In genomic region chr12:54426690-54427089, GRCh38 we compare ENCODE assay signal across 34 cellular contexts. TPM values are rescaled to one million over a fixed set of nuclear protein-coding genes. Genes with fewer than 3 reads are reported as not detected.
A peak's percentile ranks its signal among the peaks of the same experiment; 100 is the strongest.
DNase-seq lines count a peak whose midpoint lies in the region; ATAC-seq and TF ChIP-seq lines count a peak whose summit lies in the region.
"Had no signal": no experiment of that assay in that cellular context is flagged by ENCODE, and none has a peak within 500 bp of the region (broad histone marks: within the 10 kb centered on the region; RNA-seq: fewer than 3 reads in every experiment).

No MANE protein-coding gene starts in this region.

- H3K27me3 ChIP-seq in muscle layer of colon (ENCODE audit: control insufficient read depth in 1 of 2, insufficient read depth in 2 of 2, low read length in 2 of 2) (no peaks in the 10 kb centered on the region), transverse colon (peaks cover 8% of the 10 kb centered on the region)
- H3K27me3 ChIP-seq: foreskin keratinocyte, left lung, right lobe of liver had no signal

- H3K9me3 ChIP-seq in HEK293 (ENCODE audit: control insufficient read depth, insufficient read depth, low read depth, low read length) = no peaks in the 10 kb centered on the region
- no peaks in the 10 kb centered on the region for H3K9me3 ChIP-seq in muscle layer of colon (ENCODE audit: low read length)
- H3K9me3 ChIP-seq in transverse colon = no peaks in the 10 kb centered on the region
- no peaks in the 10 kb centered on the region for H3K9me3 ChIP-seq in mucosa of descending colon
- H3K9me3 ChIP-seq: left lung, right lobe of liver had no signal

- ATAC-seq in mucosa of descending colon = no peak
- ATAC-seq: activated T-cell treated with anti-CD3 and anti-CD28 coated beads, Interleukin-2, amount 50 U/mL, for 72 hours; foreskin keratinocyte; HCT116; left lung; Panc1; right lobe of liver; stimulated activated effector memory CD8-positive, alpha-beta T cell treated with anti-CD3 and anti-CD28 coated beads, Interleukin-12 subunit alpha, Interleukin-12 subunit beta, amount 100 ng/mL, for 72 hours; WTC11 had no signal

- peaks cover 5% of the 10 kb centered on the region for H3K36me3 Mint-ChIP-seq in endothelial cell (ENCODE audit: low read depth, unreplicated experiment)
- H3K36me3 Mint-ChIP-seq: stimulated activated effector memory CD8-positive, alpha-beta T cell treated with anti-CD3 and anti-CD28 coated beads, Interleukin-12 subunit alpha, Interleukin-12 subunit beta, amount 100 ng/mL, for 72 hours; WTC11 had no signal

- POLR2A ChIA-PET in HEK293 (lab: Yijun Ruan, JAX) = no interaction called here

- H3K4me1 ChIP-seq in HEK293 (ENCODE audit: control insufficient read depth, insufficient read depth, low read length) (peaks cover 5% of the 10 kb centered on the region), muscle layer of colon (ENCODE audit: insufficient read depth, low read length) (peaks cover 73% of the 10 kb centered on the region), transverse colon (peaks cover 12 to 78% (median 21%) of the 10 kb centered on the region in 4 donors), mucosa of descending colon (ENCODE audit: low read depth) (peaks cover 2% of the 10 kb centered on the region)

- DNase-seq in endothelial cell (ENCODE audit: low spot score) (no peak), transverse colon (no peak), SW 1271 (lab: John Stamatoyannopoulos, UW) (no peak), mucosa of descending colon (no peak), retina (no peak)
- DNase-seq: activated CD4-positive, alpha-beta T cell treated with anti-CD3 and anti-CD28 coated beads, Interleukin-2, amount 50 U/mL, for 1 hour; activated naive CD4-positive, alpha-beta T cell treated with anti-CD3 and anti-CD28 coated beads for 36 hours; activated T-cell treated with anti-CD3 and anti-CD28 coated beads, Interleukin-2, amount 50 U/mL, for 72 hours; amniotic stem cell; Calu3; DND-41; effector CD4-positive, alpha-beta T cell; erythroblast; foreskin keratinocyte; left lung; NCI-H1436; NCI-H2081 treated with DMSO at 0.1 percent for 48 hours; NCI-H226; NCI-H69; nephron progenitor cell; right lobe of liver; stimulated activated CD4-positive, alpha-beta T cell treated with anti-CD3 and anti-CD28 coated beads, Interleukin-4, amount 100 ng/mL, for 24 hours had no signal

- peak overlapping the region; percentile 99 for H3K27ac Mint-ChIP-seq in endothelial cell (ENCODE audit: unreplicated experiment)
- H3K27ac Mint-ChIP-seq: activated naive CD4-positive, alpha-beta T cell treated with anti-CD3 and anti-CD28 coated beads for 36 hours; activated T-cell treated with anti-CD3 and anti-CD28 coated beads, Interleukin-2, amount 50 U/mL, for 72 hours; nephron progenitor cell; WTC11 had no signal

- in situ Hi-C loops in transverse colon (cut with MboI; ENCODE audit: low pct_ligation_motif_present in 1 of 4, low pct_unique_long_range_greater_than_20kb in 1 of 4, low sequenced_read_pairs in 3 of 4) = no loop called here

- no peak for TF ChIP-seq POLR2A in transverse colon (IDR thresholded peaks at IDR 0.05)

- H3K9ac ChIP-seq in muscle layer of colon (ENCODE audit: low read length) = no peak overlapping the region
- H3K9ac ChIP-seq: parathyroid adenoma had no signal

- H3K4me3 ChIP-seq in HEK293 (ENCODE audit: low read depth, low read length) (no peak overlapping the region), muscle layer of colon (ENCODE audit: low read depth in 1 of 2, low read length in 2 of 2) (no peak overlapping the region), transverse colon (no peak overlapping the region), mucosa of descending colon (no peak overlapping the region)
- H3K4me3 ChIP-seq: hepatocyte, left lung, right lobe of liver had no signal

- WGBS in transverse colon (ENCODE audit: low coverage in 1 of 2), 2 donors = 83 to 87% methylated on average over 3 of the region's 3 CpGs

- intact Hi-C loops in transverse colon (cut with DNase I; ENCODE audit: low total_unique reads) (no loop called here), mucosa of descending colon (cut with DNase I, micrococcal nuclease) (no loop called here)

- H3K36me3 ChIP-seq in HEK293 (ENCODE audit: control insufficient read depth in 2 of 2, insufficient read depth in 1 of 2, low read length in 2 of 2) (no peaks in the 10 kb centered on the region), muscle layer of colon (ENCODE audit: insufficient read depth, low read length) (no peaks in the 10 kb centered on the region), transverse colon (no peaks in the 10 kb centered on the region), mucosa of descending colon (ENCODE audit: low read depth) (no peaks in the 10 kb centered on the region)
- H3K36me3 ChIP-seq: left lung, right lobe of liver had no signal

- TF ChIP-seq CTCF in HEK293 (tag by site-specific recombination; IDR thresholded peaks at IDR 0.05) = no peak
- no peak for TF ChIP-seq CTCF in endothelial cell (IDR thresholded peaks at IDR 0.05; ENCODE audit: unreplicated experiment)
- TF ChIP-seq CTCF in transverse colon (IDR thresholded peaks at IDR 0.05) = no peak
- TF ChIP-seq CTCF in mucosa of descending colon (IDR thresholded peaks at IDR 0.05) = no peak

- H3K9me3 Mint-ChIP-seq in endothelial cell (ENCODE audit: unreplicated experiment) = no peaks in the 10 kb centered on the region
- H3K9me3 Mint-ChIP-seq: activated naive CD4-positive, alpha-beta T cell treated with anti-CD3 and anti-CD28 coated beads for 36 hours; activated T-cell treated with anti-CD3 and anti-CD28 coated beads, Interleukin-2, amount 50 U/mL, for 72 hours; nephron progenitor cell; stimulated activated effector memory CD8-positive, alpha-beta T cell treated with anti-CD3 and anti-CD28 coated beads, Interleukin-12 subunit alpha, Interleukin-12 subunit beta, amount 100 ng/mL, for 72 hours; WTC11 had no signal

- peaks cover 28% of the 10 kb centered on the region for H3K27me3 Mint-ChIP-seq in endothelial cell (ENCODE audit: unreplicated experiment)

- CTCF ChIA-PET in HEK293 (lab: Yijun Ruan, JAX) = interaction anchor here (1.8 to 33.6 kb wide), 4 partner anchors 12 to 58 kb away, joined by 4 to 924 read pairs (median 22); no protein-coding TSS in a partner anchor

- peaks cover 85% of the 10 kb centered on the region for H3K4me1 Mint-ChIP-seq in endothelial cell (ENCODE audit: unreplicated experiment)

- H3K27ac ChIP-seq in HEK293 (ENCODE audit: extremely low read depth, low read depth, low read length) (no peak overlapping the region), muscle layer of colon (ENCODE audit: low read depth, low read length) (peak overlapping the region; percentile 93), transverse colon (peak overlapping the region; percentile 26 to 97 (median 72))
- H3K27ac ChIP-seq: hepatocyte, parathyroid adenoma, right lobe of liver had no signal

- H3K4me3 Mint-ChIP-seq in endothelial cell (ENCODE audit: unreplicated experiment) = no peak overlapping the region
- H3K4me3 Mint-ChIP-seq: activated naive CD4-positive, alpha-beta T cell treated with anti-CD3 and anti-CD28 coated beads for 36 hours; activated T-cell treated with anti-CD3 and anti-CD28 coated beads, Interleukin-2, amount 50 U/mL, for 72 hours; stimulated activated effector memory CD8-positive, alpha-beta T cell treated with anti-CD3 and anti-CD28 coated beads, Interleukin-12 subunit alpha, Interleukin-12 subunit beta, amount 100 ng/mL, for 72 hours; WTC11 had no signal

- TF ChIP-seq EP300 in transverse colon (IDR thresholded peaks at IDR 0.05; ENCODE audit: low read depth) = no peak

TF ChIP-seq in HEK293, 187 proteins besides CTCF, POLR2A, EP300 and RAD21:
- TF ChIP-seq EGR2 (tag by site-specific recombination; IDR thresholded peaks at IDR 0.05; ENCODE audit: low read depth) = peak; percentile 75
- no peak for TF ChIP-seq ZNF623 (tag by site-specific recombination; IDR thresholded peaks at IDR 0.05)
- TF ChIP-seq ZFHX2 (tag by site-specific recombination; conservative IDR thresholded peaks at IDR 0.05) = peak; percentile 66

RNA-seq across cellular contexts. Expression of gene ITGA5, which starts 7.6 kb away (rescaled TPM):
- total RNA-seq in endothelial cell (ENCODE audit: unreplicated experiment) = 688 TPM
- total RNA-seq in transverse colon = 100 to 1,000 TPM in 1 of 4 donors, 10 to 100 TPM in 3; 37.7 to 217 (median 73.0) TPM
- total RNA-seq in mucosa of descending colon = 100 to 1,000 TPM in 1 of 3 donors, 10 to 100 TPM in 1, 1 to 10 TPM in 1; 8.0 to 201 (median 61.8) TPM
- total RNA-seq: HT-29 had no signal

RNA-seq across cellular contexts. Expression of gene ZNF385A, which starts 42.2 kb away (rescaled TPM):
- total RNA-seq in endothelial cell (ENCODE audit: unreplicated experiment) (15.6 TPM), transverse colon (10 to 100 TPM in 1 of 4 donors, 1 to 10 TPM in 3; 1.9 to 17.5 (median 5.7) TPM), mucosa of descending colon (10 to 100 TPM in 2 of 3 donors, 1 to 10 TPM in 1; 3.5 to 15.0 (median 10.4) TPM)

RNA-seq across cellular contexts. Expression of gene GTSF1, which starts 46.7 kb away (rescaled TPM):
- not detected for total RNA-seq in endothelial cell (ENCODE audit: unreplicated experiment)
- total RNA-seq in transverse colon = not detected
- total RNA-seq in mucosa of descending colon = not detected
- total RNA-seq: bronchial epithelial cell, foreskin keratinocyte, hepatocyte, HT-29, M059J, temporal lobe had no signal
